In the genomic region with DNA sequence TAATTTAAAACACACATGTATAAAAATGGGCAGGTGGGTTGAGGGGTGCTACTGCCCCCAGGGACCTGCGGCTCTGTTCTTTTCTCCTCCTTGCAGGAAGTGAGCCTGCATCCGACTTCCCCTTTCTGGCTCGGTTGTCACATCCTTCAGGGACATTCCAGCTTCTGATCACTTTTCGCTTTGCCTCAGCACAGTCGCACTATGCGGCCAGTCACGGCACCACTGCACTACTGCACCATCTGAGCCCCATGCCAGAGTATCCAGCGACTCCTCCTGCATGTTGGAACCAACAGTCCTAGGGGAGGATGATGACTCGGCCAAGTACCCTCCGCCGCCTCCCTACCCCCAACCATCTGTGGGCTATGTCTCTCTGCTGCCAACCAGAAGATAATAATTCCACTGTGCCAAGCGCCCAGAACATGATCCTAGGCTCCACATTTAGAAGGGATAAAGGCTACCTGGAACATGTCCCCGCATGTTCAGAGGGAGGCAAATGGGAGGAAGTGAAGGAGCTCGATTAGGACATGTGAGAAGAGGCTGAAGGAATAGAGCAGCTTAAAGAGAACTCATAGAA, we compare ENCODE assay signal across 8 cellular contexts. TPM values are rescaled to one million over a fixed set of nuclear protein-coding genes. Genes with fewer than 3 reads are reported as not detected.
DNase-seq lines count a peak whose midpoint lies in the region; ATAC-seq and TF ChIP-seq lines count a peak whose summit lies in the region.

No MANE protein-coding gene starts in this region.

- peak overlapping the region; percentile 62 for H3K4me3 Mint-ChIP-seq in HFFc6

- peak overlapping the region; percentile 87 for H3K27ac Mint-ChIP-seq in HFFc6

- peak overlapping the region in 1 of 3 experiments; percentile 17 for H3K4me3 ChIP-seq in mammary epithelial cell (replicated peaks in 1 of 3; ENCODE audit: insufficient read depth in 1 of 3, low read depth in 2 of 3, low read length in 3 of 3)

- no peaks in the 10 kb centered on the region for H3K27me3 ChIP-seq in mammary epithelial cell (ENCODE audit: insufficient read depth, low read length)

- peaks cover 100% of the 10 kb centered on the region for H3K4me1 Mint-ChIP-seq in HFFc6 (ENCODE audit: low read depth)

- intact Hi-C loops in mammary epithelial cell (cut with micrococcal nuclease): loop anchor here (5.0 kb wide), 2 partner anchors 223 to 242 kb away; no protein-coding TSS in a partner anchor

- peaks cover 97% of the 10 kb centered on the region for H3K79me2 ChIP-seq in mammary epithelial cell (ENCODE audit: insufficient read depth, low read length)

- peaks cover 2% of the 10 kb centered on the region for H3K36me3 ChIP-seq in mammary epithelial cell (ENCODE audit: insufficient read depth, low read length)

- H3K27ac ChIP-seq in mammary epithelial cell (ENCODE audit: insufficient read depth, low read depth, low read length): peak overlapping the region; percentile 85

- in situ Hi-C loops in mammary epithelial cell (cut with MboI; ENCODE audit: low sequenced_read_pairs in 2 of 2): loop anchor here in 1 of 2 donors (10.0 kb wide), 1 partner anchor 239 kb away; no protein-coding TSS in a partner anchor

- H3K9me3 ChIP-seq in mammary epithelial cell (replicated peaks; ENCODE audit: insufficient read depth, low read length): no peaks in the 10 kb centered on the region

- TF ChIP-seq CTCF in HFFc6 (IDR thresholded peaks at IDR 0.05): no peak
- TF ChIP-seq CTCF in mammary epithelial cell (conservative IDR thresholded peaks at IDR 0.05 in 1 of 2, IDR thresholded peaks at IDR 0.05 in 1 of 2; ENCODE audit: extremely low read depth in 1 of 2, insufficient read depth in 1 of 2, low read depth in 1 of 2, low read length in 2 of 2): no peak

- H3K4me1 ChIP-seq in mammary epithelial cell (ENCODE audit: insufficient read depth, low read length): peaks cover 73% of the 10 kb centered on the region

- dilution Hi-C loops in mammary epithelial cell (cut with HindIII; ENCODE audit: low sequenced_read_pairs): no loop called here

- 3% methylated on average over 12 of the region's 14 CpGs for WGBS in mammary epithelial cell (ENCODE audit: low coverage, missing lambda C conversion rate)

- H2AFZ ChIP-seq in mammary epithelial cell (ENCODE audit: low read depth, low read length): peak overlapping the region; percentile 48

- peaks cover 73% of the 10 kb centered on the region for H3K36me3 Mint-ChIP-seq in HFFc6 (ENCODE audit: low read depth)

- peak overlapping the region; percentile 62 for H3K4me2 ChIP-seq in mammary epithelial cell (ENCODE audit: insufficient read depth, low read depth, low read length)

- H3K9me3 Mint-ChIP-seq in HFFc6: no peaks in the 10 kb centered on the region

- DNase-seq in SIG-M5 treated with dmso at 0.1 percent for 504 hours (lab: John Stamatoyannopoulos, UW; ENCODE audit: unreplicated experiment): peak; percentile 88
- no peak for DNase-seq in SIG-M5 (lab: John Stamatoyannopoulos, UW)
- DNase-seq in HFFc6: no peak
- DNase-seq in NCI-H1694 treated with DMSO at 0.1 percent for 48 hours (lab: John Stamatoyannopoulos, UW): peak; percentile 31
- peak; percentile 86 for DNase-seq in mammary epithelial cell
- peak; percentile 94 for DNase-seq in myocyte (ENCODE audit: low read depth)
- DNase-seq in hippocampal formation (lab: John Stamatoyannopoulos, UW): no peak

- CTCF ChIA-PET in mammary epithelial cell (lab: Charles Lee; ENCODE audit: low non-redundant PET): no interaction called here

- no peaks in the 10 kb centered on the region for H4K20me1 ChIP-seq in mammary epithelial cell (ENCODE audit: insufficient read depth, low read length)

- no TSS peak for BruUV-seq in mammary epithelial cell (replicated peaks; lab: Mats Ljungman, UMichigan)

- peak overlapping the region; percentile 64 for H3K9ac ChIP-seq in mammary epithelial cell (ENCODE audit: insufficient read depth, low read length)

- no peak for ATAC-seq in HG02970 (IDR thresholded peaks at IDR 0.05; ENCODE audit: low FRiP score, unreplicated experiment)

- H3K27me3 Mint-ChIP-seq in HFFc6 (ENCODE audit: insufficient read depth): peaks cover 1% of the 10 kb centered on the region

RNA-seq across cellular contexts. Expression of gene CDC42EP3, which starts 17.6 kb away (rescaled TPM):
- total RNA-seq in HFFc6 (2021; fragmentation: NEBNext Ultra II Directional; extraction: Animal tissue kit (Norgen Biotek cat#: 25700)): 100 to 1,000 TPM; 159 to 248 (median 201) TPM
- total RNA-seq in mammary epithelial cell (100 to 1,000 TPM in 1 of 2 donors, 10 to 100 TPM in 1; 96.7 to 276 TPM), myocyte (149 and 184 TPM in 2 replicates)
- 84.4 TPM for polyA plus RNA-seq in mammary epithelial cell
- polyA minus RNA-seq in mammary epithelial cell: 192 TPM
- polyA plus RNA-seq in myocyte (2012): 161 TPM

Comparison
In these comparisons a context has a peak if more than half of its experiments do, and no peak if none do; other contexts are left out.
1. DNase-seq: peak in SIG-M5 treated with dmso at 0.1 percent for 504 hours (single experiment), NCI-H1694 treated with DMSO at 0.1 percent for 48 hours (single experiment), mammary epithelial cell (single experiment) and myocyte (single experiment); none in SIG-M5 (single experiment), HFFc6 (single experiment) and hippocampal formation (0 of 2).